In genomic region chr6:75296811-75297779, GRCh38 we compare ENCODE assay signal across 8 cellular contexts. TPM values are rescaled to one million over a fixed set of nuclear protein-coding genes. Genes with fewer than 3 reads are reported as not detected.
DNase-seq lines count a peak whose midpoint lies in the region; ATAC-seq, FAIRE-seq and TF ChIP-seq lines count a peak whose summit lies in the region.

No MANE protein-coding gene starts in this region.

- H3K4me3 Mint-ChIP-seq in MCF 10A (ENCODE audit: unreplicated experiment): no peak overlapping the region

- FAIRE-seq in urothelium cell line (lab: Jason Lieb, UNC): no peak

- no TSS peak for BruUV-seq in MCF 10A (replicated peaks; lab: Mats Ljungman, UMichigan)

- intact Hi-C loops in MCF 10A (cut with micrococcal nuclease) (loop anchor here (1.0 kb wide), 3 partner anchors 31 to 229 kb away; no protein-coding TSS in a partner anchor), left colon (cut with DNase I, micrococcal nuclease) (no loop called here)

- DNase-seq in Ammon's horn (ENCODE audit: low spot score): peak; percentile 69
- peak; percentile 34 to 68 for DNase-seq in NCI-H526 (lab: John Stamatoyannopoulos, UW)
- DNase-seq in MCF 10A (ENCODE audit: unreplicated experiment): peak; percentile 72
- no peak for DNase-seq in left colon
- peak; percentile 17 for DNase-seq in urothelium cell line (ENCODE audit: low spot score)
- DNase-seq in NK-92 (lab: John Stamatoyannopoulos, UW; ENCODE audit: unreplicated experiment): no peak

- POLR2A ChIA-PET in MCF 10A (lab: Yijun Ruan, JAX): interaction anchor here (0.7 to 1.2 kb wide), 5 partner anchors 12 to 230 kb away, joined by 3 to 16 read pairs (median 4); partner anchors contain the start of gene TMEM30A

- H3K4me1 Mint-ChIP-seq in MCF 10A (ENCODE audit: insufficient read depth, unreplicated experiment): no peaks in the 10 kb centered on the region

- ATAC-seq in GM18519 (IDR thresholded peaks at IDR 0.05; ENCODE audit: low FRiP score, unreplicated experiment) (peak; percentile 69), HG03354 (IDR thresholded peaks at IDR 0.05; ENCODE audit: poor library complexity, severe bottlenecking, unreplicated experiment) (peak; percentile 87), left colon (peak; percentile 56)

- H3K27ac Mint-ChIP-seq in MCF 10A (ENCODE audit: low read depth, unreplicated experiment): no peak overlapping the region

- no peaks in the 10 kb centered on the region for H3K9me3 Mint-ChIP-seq in MCF 10A (ENCODE audit: unreplicated experiment)

- H3K36me3 Mint-ChIP-seq in MCF 10A (ENCODE audit: insufficient read depth, unreplicated experiment): no peaks in the 10 kb centered on the region

- TF ChIP-seq CTCF in MCF 10A (IDR thresholded peaks at IDR 0.05; ENCODE audit: unreplicated experiment): peak; percentile 56

- CTCF ChIA-PET in MCF 10A (lab: Yijun Ruan, JAX): interaction anchor here (0.6 to 4.2 kb wide), 20 partner anchors 8 to 262 kb away, joined by 3 to 18 read pairs (median 4); no protein-coding TSS in a partner anchor

- H3K27me3 Mint-ChIP-seq in MCF 10A (ENCODE audit: insufficient read depth, unreplicated experiment): no peaks in the 10 kb centered on the region

RNA-seq across cellular contexts. Expression of gene TMEM30A, which starts 12.5 kb away (rescaled TPM):
- total RNA-seq in MCF 10A (2022): 53.7 and 71.4 TPM in 2 replicates
- 100 to 1,000 TPM in 1 of 2 donors, 10 to 100 TPM in 1; 91.2 to 107 TPM for total RNA-seq in left colon

RNA-seq across cellular contexts. Expression of gene COX7A2, which starts 53.5 kb away (rescaled TPM):
- total RNA-seq in MCF 10A (2022): 316 and 375 TPM in 2 replicates
- 100 to 1,000 TPM; 704 to 802 TPM for total RNA-seq in left colon

Comparison
In these comparisons a context has a peak if more than half of its experiments do, and no peak if none do; other contexts are left out.
1. DNase-seq: peak in Ammon's horn (single experiment), NCI-H526 (2 of 2), MCF 10A (single experiment) and urothelium cell line (single experiment); none in left colon (0 of 2) and NK-92 (single experiment).
2. Peak in every context shown above with its lines, with median percentiles within 50 percentile points of each other: ATAC-seq.